Comparison of ENCODE assay signal across 8 cellular contexts in the genomic region with DNA sequence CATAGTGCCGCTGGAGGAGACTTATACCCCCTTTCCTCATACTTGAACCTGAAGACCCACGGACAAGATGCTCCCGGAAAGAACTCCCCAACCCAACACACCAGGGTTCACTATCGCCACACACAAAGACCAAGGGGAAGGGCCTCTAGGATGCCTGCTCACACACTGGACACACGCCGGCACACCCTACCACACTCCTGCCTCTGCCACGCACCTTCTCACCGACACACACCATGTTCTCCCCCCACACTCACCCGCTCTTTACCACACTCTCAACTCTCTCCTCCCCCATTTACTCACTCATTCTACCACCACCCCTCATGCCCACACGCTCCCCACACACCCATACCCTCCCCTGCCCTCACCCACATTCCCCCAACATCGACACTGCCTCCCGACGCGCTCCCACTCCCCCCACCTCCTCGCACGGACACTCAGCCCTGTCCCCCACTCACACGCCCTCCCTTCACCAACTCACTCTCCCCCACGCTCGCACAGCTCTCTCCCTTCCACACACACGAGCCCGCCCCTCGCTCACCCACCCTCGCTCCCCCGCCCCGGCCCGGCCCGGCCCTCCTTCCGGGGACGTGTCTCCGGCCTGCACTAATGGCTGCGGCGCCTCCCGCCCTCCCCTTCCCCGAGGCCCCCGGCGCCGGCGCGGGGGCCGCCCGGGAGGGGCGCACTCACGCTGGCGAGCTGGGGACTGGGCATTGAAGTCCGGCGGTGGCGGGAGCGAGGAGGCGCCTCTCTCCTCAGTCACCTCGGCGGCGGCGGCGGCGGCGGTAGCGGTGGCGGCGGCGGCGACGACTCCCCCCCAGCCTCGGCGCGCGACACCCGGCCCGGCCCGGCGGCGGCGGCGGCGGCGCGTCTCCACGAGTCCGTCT. TPM values are rescaled to one million over a fixed set of nuclear protein-coding genes. Genes with fewer than 3 reads are reported as not detected.
A peak's percentile ranks its signal among the peaks of the same experiment; 100 is the strongest.
DNase-seq lines count a peak whose midpoint lies in the region; TF ChIP-seq lines count a peak whose summit lies in the region.

No MANE protein-coding gene starts in this region.

- peak overlapping the region; percentile 96 for H3K9ac ChIP-seq in mucosa of stomach (ENCODE audit: low read length)

- TF ChIP-seq CTCF in GM12864 (IDR thresholded peaks at IDR 0.05; ENCODE audit: low read depth, low read length, missing control alignments): no peak
- TF ChIP-seq CTCF in epithelial cell of proximal tubule (conservative IDR thresholded peaks at IDR 0.05; ENCODE audit: low read depth, low read length): no peak

- H3K36me3 ChIP-seq in mucosa of stomach (ENCODE audit: control insufficient read depth, insufficient read depth, low read length): no peaks in the 10 kb centered on the region

- no peaks in the 10 kb centered on the region for H3K27me3 ChIP-seq in mucosa of stomach (ENCODE audit: control insufficient read depth, insufficient read depth, low read length)

- peaks cover 56% of the 10 kb centered on the region for H3K4me1 ChIP-seq in mucosa of stomach (ENCODE audit: control insufficient read depth, insufficient read depth, low read length)

- peak overlapping the region; percentile 86 for H3K4me3 ChIP-seq in GM12864 (ENCODE audit: low read depth, low read length)
- peak overlapping the region; percentile 90 for H3K4me3 ChIP-seq in epithelial cell of proximal tubule (ENCODE audit: low read depth, low read length)
- peak overlapping the region; percentile 51 for H3K4me3 ChIP-seq in mucosa of stomach (ENCODE audit: low read length)

- H3K9me3 ChIP-seq in mucosa of stomach (ENCODE audit: control insufficient read depth, low read length): no peaks in the 10 kb centered on the region

- DNase-seq in GM12864 (ENCODE audit: low read depth): no peak
- DNase-seq in HCEC 1CT: peak; percentile 46
- DNase-seq in NCI-H1930 (lab: John Stamatoyannopoulos, UW): peak; percentile 11 to 46
- DNase-seq in activated T-cell treated with anti-CD3 and anti-CD28 coated beads for 4 hours: peak; percentile 79
- DNase-seq in epithelial cell of proximal tubule (ENCODE audit: low read depth): no peak
- peak; percentile 74 to 86 for DNase-seq in stimulated activated CD8-positive, alpha-beta memory T cell treated with anti-CD3 and anti-CD28 coated beads, Interleukin-7, amount 100 ng/mL, for 4 hours (ENCODE audit: low read depth in 2 of 2)
- DNase-seq in NCI-H1105 (lab: John Stamatoyannopoulos, UW): no peak

RNA-seq across cellular contexts. Expression of gene PTP4A2, which starts 0.6 kb away (rescaled TPM):
- 160 TPM in 2 replicates for total RNA-seq in epithelial cell of proximal tubule

Comparison
In these comparisons a context has a peak if more than half of its experiments do, and no peak if none do; other contexts are left out.
1. DNase-seq: peak in HCEC 1CT (single experiment), NCI-H1930 (2 of 2), activated T-cell treated with anti-CD3 and anti-CD28 coated beads for 4 hours (single experiment) and stimulated activated CD8-positive, alpha-beta memory T cell treated with anti-CD3 and anti-CD28 coated beads, Interleukin-7, amount 100 ng/mL, for 4 hours (2 of 2); none in GM12864 (single experiment), epithelial cell of proximal tubule (single experiment) and NCI-H1105 (single experiment).
2. Peak in every context shown above with its lines, with median percentiles within 50 percentile points of each other: H3K4me3 ChIP-seq.